1 cellular context compared by ENCODE assay signal in genomic region chr1:173714759-173715537, GRCh38.
TF ChIP-seq lines count a peak whose summit lies in the region.

Gene KLHL20, plus strand, starts transcription at chr1:173714981. Its CDS starts 1,063 bp downstream, at chr1:173716044.

TF ChIP-seq in A549, 52 proteins besides CTCF, POLR2A, EP300 and RAD21 (continued from another document):
- TF ChIP-seq BCL3 (IDR thresholded peaks at IDR 0.05), result peak; percentile 91; the same call in 1 of the 3 replicates
- no peak for TF ChIP-seq RARB (CRISPR knock-in tag; IDR thresholded peaks at IDR 0.05)
- peak in 1 of 2 experiments; percentile 4; a peak in 1 of 4 replicates for TF ChIP-seq CEBPB (IDR thresholded peaks at IDR 0.05)
- TF ChIP-seq NPAS2 (CRISPR knock-in tag; IDR thresholded peaks at IDR 0.05; ENCODE audit: borderline replicate concordance), result no peak
- TF ChIP-seq GATA3 (IDR thresholded peaks at IDR 0.05; ENCODE audit: borderline replicate concordance), result peak; percentile 40; the same call in 1 of the 2 replicates
